14 cellular contexts compared by ENCODE assay signal in genomic region chr3:67662733-67663132, GRCh38. TPM values are rescaled to one million over a fixed set of nuclear protein-coding genes. Genes with fewer than 3 reads are reported as not detected.
DNase-seq lines count a peak whose midpoint lies in the region; ATAC-seq and TF ChIP-seq lines count a peak whose summit lies in the region.
"Had no signal": no experiment of that assay in that cellular context is flagged by ENCODE, and none has a peak within 500 bp of the region (broad histone marks: within the 10 kb centered on the region; RNA-seq: fewer than 3 reads in every experiment).

No MANE protein-coding gene starts in this region.

- peaks cover 0 to 5% (median 0%) of the 10 kb centered on the region in 7 donors for H3K9me3 Mint-ChIP-seq in CD4-positive, CD25-positive, alpha-beta regulatory T cell
- H3K9me3 Mint-ChIP-seq: activated B cell treated with CpG ODN at 0.5 μM for 24 hours had no signal

- H3K4me1 ChIP-seq in CD4-positive, CD25-positive, alpha-beta regulatory T cell (ENCODE audit: control insufficient read depth, insufficient read depth, low read length, poor library complexity, severe bottlenecking), result peaks cover 13% of the 10 kb centered on the region
- no peaks in the 10 kb centered on the region for H3K4me1 ChIP-seq in right cardiac atrium (ENCODE audit: control insufficient read depth, insufficient read depth, low read length)
- H3K4me1 ChIP-seq in colonic mucosa, result no peaks in the 10 kb centered on the region
- H3K4me1 ChIP-seq: adrenal gland had no signal

- DNase-seq in CD4-positive, CD25-positive, alpha-beta regulatory T cell, result peak in 1 of 3 donors; percentile 19
- DNase-seq in T-helper 22 cell (ENCODE audit: low read depth), result peak; percentile 3
- DNase-seq in Kasumi-1 (lab: John Stamatoyannopoulos, UW), result no peak
- DNase-seq in right cardiac atrium, result no peak
- no peak for DNase-seq in colonic mucosa
- no peak for DNase-seq in stimulated activated CD4-positive, alpha-beta T cell treated with anti-CD3 and anti-CD28 coated beads, Interleukin-4, amount 100 ng/mL, for 4 hours
- DNase-seq: activated B cell treated with CpG ODN at 0.5 μM for 24 hours, adrenal gland, erythroblast, mesenchymal stem cell, NCI-H1694 treated with DMSO at 0.1 percent for 48 hours, NCI-H524 had no signal

- no peak overlapping the region for H3K9ac ChIP-seq in colonic mucosa (ENCODE audit: low read depth in 2 of 2, low read length in 2 of 2)

- no peaks in the 10 kb centered on the region for H3K36me3 ChIP-seq in CD4-positive, CD25-positive, alpha-beta regulatory T cell (ENCODE audit: control insufficient read depth, insufficient read depth, low read length)
- no peaks in the 10 kb centered on the region for H3K36me3 ChIP-seq in colonic mucosa
- H3K36me3 ChIP-seq: adrenal gland had no signal

- TF ChIP-seq CTCF in colonic mucosa (IDR thresholded peaks at IDR 0.05), result no peak

- peak overlapping the region in 2 of 3 donors; percentile 23 to 28 for H3K27ac Mint-ChIP-seq in CD4-positive, CD25-positive, alpha-beta regulatory T cell
- H3K27ac Mint-ChIP-seq: activated B cell treated with CpG ODN at 0.5 μM for 24 hours had no signal

- no peak overlapping the region for H3K27ac ChIP-seq in CD4-positive, CD25-positive, alpha-beta regulatory T cell (ENCODE audit: insufficient read depth, low read length, poor library complexity, severe bottlenecking)
- no peak overlapping the region for H3K27ac ChIP-seq in right cardiac atrium (ENCODE audit: low read length)
- H3K27ac ChIP-seq in colonic mucosa, result no peak overlapping the region
- H3K27ac ChIP-seq: adrenal gland had no signal

- peak overlapping the region; percentile 0 for H3K4me3 ChIP-seq in CD4-positive, CD25-positive, alpha-beta regulatory T cell (ENCODE audit: low read depth, low read length)
- H3K4me3 ChIP-seq in right cardiac atrium (ENCODE audit: low read length) (no peak overlapping the region), colonic mucosa (no peak overlapping the region)
- H3K4me3 ChIP-seq: adrenal gland had no signal

- no peaks in the 10 kb centered on the region for H3K36me3 Mint-ChIP-seq in CD4-positive, CD25-positive, alpha-beta regulatory T cell

- H3K27me3 ChIP-seq in CD4-positive, CD25-positive, alpha-beta regulatory T cell (ENCODE audit: control insufficient read depth, insufficient read depth, low read length), result no peaks in the 10 kb centered on the region
- no peaks in the 10 kb centered on the region for H3K27me3 ChIP-seq in right cardiac atrium (ENCODE audit: control insufficient read depth, insufficient read depth)
- H3K27me3 ChIP-seq in colonic mucosa, result no peaks in the 10 kb centered on the region
- H3K27me3 ChIP-seq: adrenal gland had no signal

- no peaks in the 10 kb centered on the region for H3K9me3 ChIP-seq in CD4-positive, CD25-positive, alpha-beta regulatory T cell (ENCODE audit: control insufficient read depth in 2 of 2, low read length in 2 of 2)
- no peaks in the 10 kb centered on the region for H3K9me3 ChIP-seq in right cardiac atrium (ENCODE audit: control insufficient read depth, low read length)
- H3K9me3 ChIP-seq in colonic mucosa, result no peaks in the 10 kb centered on the region
- H3K9me3 ChIP-seq: adrenal gland had no signal

- H3K4me3 Mint-ChIP-seq in CD4-positive, CD25-positive, alpha-beta regulatory T cell, result peak overlapping the region in 3 of 4 donors; percentile 6 to 34 (median 31)
- H3K4me3 Mint-ChIP-seq: activated B cell treated with CpG ODN at 0.5 μM for 24 hours had no signal

- 94% methylated on average over 3 of the region's 3 CpGs for WGBS in right cardiac atrium

- H3K27me3 Mint-ChIP-seq in CD4-positive, CD25-positive, alpha-beta regulatory T cell, result peaks cover 4% of the 10 kb centered on the region
- H3K27me3 Mint-ChIP-seq: activated B cell treated with CpG ODN at 0.5 μM for 24 hours had no signal

- peaks cover 3 to 58% (median 22%) of the 10 kb centered on the region in 4 donors for H3K4me1 Mint-ChIP-seq in CD4-positive, CD25-positive, alpha-beta regulatory T cell

- peak; percentile 68 to 70 for ATAC-seq in CD4-positive, CD25-positive, alpha-beta regulatory T cell (ENCODE audit: low read depth in 2 of 2)
- ATAC-seq in GM18502 (IDR thresholded peaks at IDR 0.05; ENCODE audit: poor library complexity, unreplicated experiment), result peak; percentile 88
- peak; percentile 42 for ATAC-seq in HG02759 (IDR thresholded peaks at IDR 0.05; ENCODE audit: unreplicated experiment)
- no peak for ATAC-seq in right cardiac atrium

- intact Hi-C loops in right cardiac atrium (cut with DNase I) (no loop called here), colonic mucosa (cut with DNase I) (no loop called here)

RNA-seq across cellular contexts. Expression of gene SUCLG2, which starts 8.3 kb away (rescaled TPM):
- 53.6 TPM for total RNA-seq in CD4-positive, CD25-positive, alpha-beta regulatory T cell
- polyA plus RNA-seq in CD4-positive, CD25-positive, alpha-beta regulatory T cell, result 10 to 100 TPM; 60.7 to 75.0 (median 69.5) TPM
- total RNA-seq in right cardiac atrium (10 to 100 TPM; 66.3 to 84.8 (median 73.2) TPM), colonic mucosa (100 to 1,000 TPM; 114 to 219 TPM)
- polyA plus RNA-seq in right cardiac atrium, result 50.6 TPM

Comparison
In these comparisons a context has a peak if more than half of its experiments do, and no peak if none do; other contexts are left out.
1. ATAC-seq: peak in CD4-positive, CD25-positive, alpha-beta regulatory T cell (2 of 2), GM18502 (single experiment) and HG02759 (single experiment); none in right cardiac atrium (0 of 2).